In genomic region chr17:67557052-67557845, GRCh38 we compare ENCODE assay signal across 1 cellular context.
TF ChIP-seq lines count a peak whose summit lies in the region.

No MANE protein-coding gene starts in this region.

TF ChIP-seq in WTC11, 78 proteins besides CTCF, POLR2A, EP300 and RAD21 (continued from another document):
- TF ChIP-seq ATF2 (CRISPR knock-in tag; IDR thresholded peaks at IDR 0.05; ENCODE audit: borderline replicate concordance, low read depth) (no peak), IRF1 (CRISPR knock-in tag; IDR thresholded peaks at IDR 0.05) (no peak), MLX (CRISPR knock-in tag; IDR thresholded peaks at IDR 0.05) (no peak), MYBL2 (CRISPR knock-in tag; IDR thresholded peaks at IDR 0.05) (no peak), ERG (CRISPR knock-in tag; IDR thresholded peaks at IDR 0.05) (no peak), ZNF671 (CRISPR knock-in tag; IDR thresholded peaks at IDR 0.05) (no peak)
- TF ChIP-seq, protein P1, sequence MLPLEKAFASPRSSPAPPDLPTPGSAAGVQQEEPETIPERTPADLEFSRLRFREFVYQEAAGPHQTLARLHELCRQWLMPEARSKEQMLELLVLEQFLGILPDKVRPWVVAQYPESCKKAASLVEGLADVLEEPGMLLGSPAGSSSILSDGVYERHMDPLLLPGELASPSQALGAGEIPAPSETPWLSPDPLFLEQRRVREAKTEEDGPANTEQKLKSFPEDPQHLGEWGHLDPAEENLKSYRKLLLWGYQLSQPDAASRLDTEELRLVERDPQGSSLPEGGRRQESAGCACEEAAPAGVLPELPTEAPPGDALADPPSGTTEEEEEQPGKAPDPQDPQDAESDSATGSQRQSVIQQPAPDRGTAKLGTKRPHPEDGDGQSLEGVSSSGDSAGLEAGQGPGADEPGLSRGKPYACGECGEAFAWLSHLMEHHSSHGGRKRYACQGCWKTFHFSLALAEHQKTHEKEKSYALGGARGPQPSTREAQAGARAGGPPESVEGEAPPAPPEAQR (CRISPR knock-in tag; IDR thresholded peaks at IDR 0.05) = no peak
- TF ChIP-seq, protein P2, sequence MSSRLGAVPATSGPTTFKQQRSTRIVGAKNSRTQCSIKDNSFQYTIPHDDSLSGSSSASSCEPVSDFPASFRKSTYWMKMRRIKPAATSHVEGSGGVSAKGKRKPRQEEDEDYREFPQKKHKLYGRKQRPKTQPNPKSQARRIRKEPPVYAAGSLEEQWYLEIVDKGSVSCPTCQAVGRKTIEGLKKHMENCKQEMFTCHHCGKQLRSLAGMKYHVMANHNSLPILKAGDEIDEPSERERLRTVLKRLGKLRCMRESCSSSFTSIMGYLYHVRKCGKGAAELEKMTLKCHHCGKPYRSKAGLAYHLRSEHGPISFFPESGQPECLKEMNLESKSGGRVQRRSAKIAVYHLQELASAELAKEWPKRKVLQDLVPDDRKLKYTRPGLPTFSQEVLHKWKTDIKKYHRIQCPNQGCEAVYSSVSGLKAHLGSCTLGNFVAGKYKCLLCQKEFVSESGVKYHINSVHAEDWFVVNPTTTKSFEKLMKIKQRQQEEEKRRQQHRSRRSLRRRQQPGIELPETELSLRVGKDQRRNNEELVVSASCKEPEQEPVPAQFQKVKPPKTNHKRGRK (CRISPR knock-in tag; IDR thresholded peaks at IDR 0.05; ENCODE audit: borderline replicate concordance) = no peak
